Comparison of ENCODE assay signal across 20 cellular contexts in the genomic region with DNA sequence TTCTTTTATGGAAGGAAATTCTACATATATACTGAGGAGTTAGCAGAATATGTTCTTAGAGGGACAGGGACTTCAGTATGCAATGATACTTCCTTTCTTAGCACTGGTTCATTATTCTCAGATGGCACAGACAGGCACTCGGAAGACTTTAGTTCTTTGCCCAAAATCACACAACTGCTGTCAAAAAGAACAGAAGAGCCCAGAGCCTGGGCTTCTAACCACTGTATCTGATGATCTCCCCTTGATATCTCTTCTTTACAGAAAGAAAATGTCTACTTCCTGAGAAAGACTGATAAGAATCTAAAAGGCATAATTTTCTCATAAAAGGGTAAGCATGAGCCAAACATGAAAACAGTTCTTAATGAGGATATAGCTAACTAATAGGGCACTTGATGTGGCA.
DNase-seq lines count a peak whose midpoint lies in the region; TF ChIP-seq lines count a peak whose summit lies in the region.
"Had no signal": no experiment of that assay in that cellular context is flagged by ENCODE, and none has a peak within 500 bp of the region (broad histone marks: within the 10 kb centered on the region; RNA-seq: fewer than 3 reads in every experiment).

No MANE protein-coding gene starts in this region.

- DNase-seq in A673 (ENCODE audit: low spot score) (peak; percentile 57), SK-N-MC (ENCODE audit: low read depth, low spot score) (no peak), NCI-H2081 (lab: John Stamatoyannopoulos, UW) (no peak), NCI-H345 treated with DMSO at 0.1 percent for 48 hours (lab: John Stamatoyannopoulos, UW; ENCODE audit: unreplicated experiment) (no peak), DMS 273 treated with DMSO at 0.1 percent for 48 hours (lab: John Stamatoyannopoulos, UW) (no peak)
- peak; percentile 37 for DNase-seq in Jurkat, Clone E6-1 (ENCODE audit: low read depth, low spot score)
- DNase-seq: ACHN; AML-193; C1 segment of cervical spinal cord; Calu3; CD4-positive, alpha-beta memory T cell; COR-L47; DMS153; EL; GDM1; GOT3; HFFc6 had no signal

- TF ChIP-seq CTCF in A673 (conservative IDR thresholded peaks at IDR 0.05; ENCODE audit: low read depth, low read length), result no peak

- CTCF ChIA-PET in A673 (lab: Charles Lee), result no interaction called here

- H3K36me3 ChIP-seq in A673 (ENCODE audit: insufficient read depth, low read length, poor library complexity, severe bottlenecking), result no peaks in the 10 kb centered on the region
- no peaks in the 10 kb centered on the region for H3K36me3 ChIP-seq in SK-N-MC (ENCODE audit: insufficient read depth, low read length)
- H3K36me3 ChIP-seq: HAP-1 had no signal

- BruUV-seq in A673 (replicated peaks; lab: Mats Ljungman, UMichigan), result no TSS peak

- H3K27me3 ChIP-seq in A673 (replicated peaks; ENCODE audit: insufficient read depth, low read depth, low read length, poor library complexity), result no peaks in the 10 kb centered on the region

- no peaks in the 10 kb centered on the region for H3K4me1 ChIP-seq in A673 (ENCODE audit: insufficient read depth, low read length, poor library complexity, severe bottlenecking)
- H3K4me1 ChIP-seq: HAP-1 had no signal

- no peaks in the 10 kb centered on the region for H3K9me3 ChIP-seq in A673 (ENCODE audit: low read depth, low read length, poor library complexity, severe bottlenecking)
- H3K9me3 ChIP-seq in SK-N-MC (ENCODE audit: low read depth, low read length), result no peaks in the 10 kb centered on the region
- H3K9me3 ChIP-seq: HAP-1 had no signal

- intact Hi-C loops in A673 (cut with micrococcal nuclease; ENCODE audit: unreplicated experiment), result no loop called here

- POLR2A ChIA-PET in A673 (lab: Charles Lee; ENCODE audit: low non-redundant PET), result no interaction called here

- H3K9ac ChIP-seq in SK-N-MC (ENCODE audit: insufficient read length), result no peak overlapping the region

- H3K4me3 ChIP-seq in A673 (ENCODE audit: low read depth, low read length, poor library complexity, severe bottlenecking) (no peak overlapping the region), SK-N-MC (no peak overlapping the region)
- H3K4me3 ChIP-seq in Jurkat, Clone E6-1 (ENCODE audit: low read length), result no peak overlapping the region
- H3K4me3 ChIP-seq: GM12878, HAP-1 had no signal

- H3K27ac ChIP-seq in A673 (ENCODE audit: low read depth, low read length, poor library complexity, severe bottlenecking) (no peak overlapping the region), SK-N-MC (0 out of 2 replicates have a peak overlapping the region, but pooled peaks have one; percentile 30)
- H3K27ac ChIP-seq: 22Rv1 had no signal

Comparison
In these comparisons a context has a peak if more than half of its experiments do, and no peak if none do; other contexts are left out.
1. DNase-seq: peak in A673 (single experiment) and Jurkat, Clone E6-1 (single experiment); none in SK-N-MC (single experiment), NCI-H2081 (0 of 2), NCI-H345 treated with DMSO at 0.1 percent for 48 hours (single experiment) and DMS 273 treated with DMSO at 0.1 percent for 48 hours (single experiment).